In the genomic region with DNA sequence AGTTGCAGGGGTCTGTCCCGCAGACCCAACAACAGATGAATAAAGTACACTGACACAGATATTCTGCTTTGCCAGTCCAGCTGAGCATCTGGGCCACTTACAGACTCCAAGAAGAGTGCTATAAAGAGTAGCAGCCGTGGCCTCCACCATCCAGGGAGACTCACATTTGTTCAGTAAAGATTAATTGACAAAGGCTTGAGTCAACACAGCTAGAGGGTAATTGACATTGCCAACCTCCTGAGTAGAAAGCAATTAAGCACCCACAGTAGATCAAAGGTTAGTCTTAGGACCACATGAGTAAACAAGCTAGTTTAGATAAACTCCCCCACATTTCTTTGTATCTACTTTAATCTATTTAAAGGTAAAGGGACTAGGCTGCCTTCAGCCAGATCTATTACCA, we compare ENCODE assay signal across 1 cellular context.
TF ChIP-seq lines count a peak whose summit lies in the region.

No MANE protein-coding gene starts in this region.

TF ChIP-seq in HEK293, 187 proteins besides CTCF, POLR2A, EP300 and RAD21 (continued from another document):
- TF ChIP-seq ZNF513 (tag by site-specific recombination; IDR thresholded peaks at IDR 0.05) (no peak), ZNF274 (IDR thresholded peaks at IDR 0.05; ENCODE audit: low read length) (no peak), ZNF274 (tag by site-specific recombination; IDR thresholded peaks at IDR 0.05; ENCODE audit: borderline replicate concordance) (no peak), ZNF341 (tag by site-specific recombination; IDR thresholded peaks at IDR 0.05; ENCODE audit: low read depth) (no peak), ZNF843 (tag by site-specific recombination; IDR thresholded peaks at IDR 0.05) (peak; percentile 64), ZFP41 (tag by site-specific recombination; IDR thresholded peaks at IDR 0.05; ENCODE audit: borderline replicate concordance) (no peak), ZNF140 (tag by site-specific recombination; IDR thresholded peaks at IDR 0.05) (no peak), ZNF354C (tag by site-specific recombination; IDR thresholded peaks at IDR 0.05; ENCODE audit: borderline replicate concordance, low read depth) (no peak), ZNF560 (tag by site-specific recombination; IDR thresholded peaks at IDR 0.05; ENCODE audit: borderline replicate concordance) (no peak), ZNF302 (tag by site-specific recombination; IDR thresholded peaks at IDR 0.05; ENCODE audit: low read depth) (no peak), GLIS1 (tag by site-specific recombination; IDR thresholded peaks at IDR 0.05) (peak; percentile 61; the same call in 1 of the 2 replicates), ZNF596 (tag by site-specific recombination; IDR thresholded peaks at IDR 0.05) (no peak), ZNF18 (tag by site-specific recombination; IDR thresholded peaks at IDR 0.05) (no peak), EGR2 (tag by site-specific recombination; IDR thresholded peaks at IDR 0.05; ENCODE audit: low read depth) (peak; percentile 70; the same call in 1 of the 2 replicates), OSR2 (tag by site-specific recombination; IDR thresholded peaks at IDR 0.05) (peak; percentile 61), MYNN (tag by site-specific recombination; IDR thresholded peaks at IDR 0.05; ENCODE audit: borderline replicate concordance) (no peak), ZNF266 (tag by site-specific recombination; IDR thresholded peaks at IDR 0.05; ENCODE audit: low read depth) (no peak), SETDB1 (IDR thresholded peaks at IDR 0.05; ENCODE audit: insufficient read length, low read length) (peak; percentile 69), ZNF548 (tag by site-specific recombination; IDR thresholded peaks at IDR 0.05) (no peak), ZBTB8A (tag by site-specific recombination; IDR thresholded peaks at IDR 0.05) (no peak), TRIM28 (IDR thresholded peaks at IDR 0.05; ENCODE audit: borderline replicate concordance, low read length) (peak; percentile 83; the same call in 1 of the 2 replicates), WT1 (tag by site-specific recombination; IDR thresholded peaks at IDR 0.05) (peak; percentile 77), TCF7L2 (IDR thresholded peaks at IDR 0.05; ENCODE audit: borderline replicate concordance, low read depth, low read length) (peak; percentile 33; the same call in 1 of the 2 replicates), ZFHX2 (tag by site-specific recombination; conservative IDR thresholded peaks at IDR 0.05) (peak; percentile 52), GLI2 (tag by site-specific recombination; IDR thresholded peaks at IDR 0.05; ENCODE audit: borderline replicate concordance, low read depth) (no peak), ZNF623 (tag by site-specific recombination; IDR thresholded peaks at IDR 0.05) (no peak), ZNF138 (tag by site-specific recombination; IDR thresholded peaks at IDR 0.05; ENCODE audit: borderline replicate concordance) (no peak), BCL11B (tag by site-specific recombination; IDR thresholded peaks at IDR 0.05; ENCODE audit: low read depth) (no peak)
TF ChIP-seq in HEK293: peak in this region for 9.
